In the genomic region with DNA sequence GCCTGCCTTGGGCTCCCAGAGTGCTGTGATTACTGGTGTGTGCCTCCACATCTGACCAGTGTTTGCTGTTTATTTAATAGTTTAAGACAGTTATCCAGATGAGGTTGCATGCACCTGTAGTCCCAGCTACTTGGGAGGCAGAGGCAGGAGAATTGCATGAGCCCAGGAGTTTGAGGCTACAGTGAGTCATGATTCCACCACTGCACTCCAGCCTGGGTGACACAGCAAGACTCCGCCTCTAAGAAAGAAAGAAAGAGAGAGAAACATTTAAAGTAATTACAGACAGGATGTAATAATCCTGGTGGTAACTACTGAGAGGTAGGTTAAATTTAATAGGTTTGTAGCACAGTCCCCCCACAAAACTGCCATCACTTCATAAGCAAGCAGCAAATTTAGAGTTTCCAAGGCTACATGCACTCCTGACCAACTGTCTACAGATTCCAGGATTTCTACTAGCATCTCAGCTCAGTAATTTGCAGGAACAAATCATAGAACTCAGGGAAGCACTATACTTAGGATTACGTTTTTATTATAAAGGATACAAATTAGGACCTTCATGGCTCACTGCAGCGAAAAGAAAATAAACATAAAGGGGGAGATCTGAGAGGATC, we compare ENCODE assay signal across 1 cellular context.
TF ChIP-seq lines count a peak whose summit lies in the region.

No MANE protein-coding gene starts in this region.

TF ChIP-seq in HepG2, 621 proteins besides CTCF, POLR2A, EP300 and RAD21 (continued from another document):
- no peak for TF ChIP-seq DDIT3 (CRISPR knock-in tag; IDR thresholded peaks at IDR 0.05)
